19 cellular contexts compared by ENCODE assay signal in genomic region chr7:16344927-16345326, GRCh38.
"Had no signal": no experiment of that assay in that cellular context is flagged by ENCODE, and none has a peak within 500 bp of the region (broad histone marks: within the 10 kb centered on the region; RNA-seq: fewer than 3 reads in every experiment).

No MANE protein-coding gene starts in this region.

- H2AFZ ChIP-seq: hepatocyte had no signal

- H3K4me1 ChIP-seq: adrenal gland, ascending aorta, spleen had no signal

- H3K4me2 ChIP-seq: hepatocyte had no signal

- H3K36me3 ChIP-seq: adrenal gland, ascending aorta, spleen, thoracic aorta, vagina had no signal

- DNase-seq: activated CD8-positive, alpha-beta memory T cell treated with anti-CD3 and anti-CD28 coated beads, Interleukin-2, amount 50 U/mL, for 4 hours; activated naive CD4-positive, alpha-beta T cell; activated T-cell treated with anti-CD3 and anti-CD28 coated beads, Interleukin-2, amount 50 U/mL, for 4 hours; adrenal gland; central memory CD4-positive, alpha-beta T cell; dermis blood vessel endothelial cell; effector memory CD4-positive, alpha-beta T cell; foreskin melanocyte; glutamatergic neuron; left ventricle myocardium inferior; midbrain; spleen; stimulated activated CD4-positive, alpha-beta T cell treated with anti-CD3 and anti-CD28 coated beads, Interleukin-4, amount 100 ng/mL, for 1 hour; stimulated activated naive CD4-positive, alpha-beta T cell treated with Interleukin-2 at 50 U/mL for 16 hours had no signal

- H3K9me3 ChIP-seq: adrenal gland, thoracic aorta, vagina had no signal

- H3K27ac ChIP-seq: adrenal gland, ascending aorta, hepatocyte, left ventricle myocardium inferior, spleen, thoracic aorta, vagina had no signal

- ATAC-seq: activated T-cell treated with anti-CD3 and anti-CD28 coated beads, Interleukin-2, amount 50 U/mL, for 4 hours; natural killer cell treated with Interleukin-12 subunit alpha and Interleukin-12 subunit beta and Interleukin-15 and Interleukin-18, amount 100 ng/mL, for 72 hours had no signal

- H3K79me2 ChIP-seq: hepatocyte had no signal

- H3K4me3 ChIP-seq: adrenal gland, ascending aorta, hepatocyte, left ventricle myocardium inferior, spleen, thoracic aorta, vagina had no signal

- H3K27me3 ChIP-seq: adrenal gland, ascending aorta, hepatocyte, spleen, vagina had no signal
